In genomic region chr4:152806492-152807125, GRCh38 we compare ENCODE assay signal across 18 cellular contexts. TPM values are rescaled to one million over a fixed set of nuclear protein-coding genes. Genes with fewer than 3 reads are reported as not detected.
DNase-seq lines count a peak whose midpoint lies in the region; ATAC-seq and TF ChIP-seq lines count a peak whose summit lies in the region.
"Had no signal": no experiment of that assay in that cellular context is flagged by ENCODE, and none has a peak within 500 bp of the region (broad histone marks: within the 10 kb centered on the region; RNA-seq: fewer than 3 reads in every experiment).

No MANE protein-coding gene starts in this region.

- peak overlapping the region; percentile 13 for H3K27ac Mint-ChIP-seq in activated CD8-positive, alpha-beta memory T cell treated with anti-CD3 and anti-CD28 coated beads, Interleukin-2, amount 10 ng/mL, durations not matched to agents 7 days and 5 days
- H3K27ac Mint-ChIP-seq in activated B cell treated with CpG ODN at 0.5 μM for 24 hours (peak overlapping the region; percentile 71), immature natural killer cell (peak overlapping the region in 5 of 6 donors; percentile 6 to 36 (median 18))
- H3K27ac Mint-ChIP-seq: progenitor cell of endocrine pancreas had no signal

- H3K4me1 Mint-ChIP-seq in activated CD8-positive, alpha-beta memory T cell treated with anti-CD3 and anti-CD28 coated beads, Interleukin-2, amount 10 ng/mL, durations not matched to agents 7 days and 5 days, result peaks cover 25% of the 10 kb centered on the region
- peaks cover 34% of the 10 kb centered on the region for H3K4me1 Mint-ChIP-seq in activated B cell treated with CpG ODN at 0.5 μM for 24 hours
- peaks cover 24 to 28% of the 10 kb centered on the region in 2 donors for H3K4me1 Mint-ChIP-seq in immature natural killer cell

- intact Hi-C loops in activated B cell treated with CpG ODN at 0.5 μM for 24 hours (cut with micrococcal nuclease), result no loop called here

- no peaks in the 10 kb centered on the region for H3K27me3 Mint-ChIP-seq in activated CD8-positive, alpha-beta memory T cell treated with anti-CD3 and anti-CD28 coated beads, Interleukin-2, amount 10 ng/mL, durations not matched to agents 7 days and 5 days
- H3K27me3 Mint-ChIP-seq in activated B cell treated with CpG ODN at 0.5 μM for 24 hours (no peaks in the 10 kb centered on the region), immature natural killer cell (ENCODE audit: low read depth in 3 of 3) (no peaks in the 10 kb centered on the region)
- H3K27me3 Mint-ChIP-seq: CD4-positive, CD25-positive, alpha-beta regulatory T cell; progenitor cell of endocrine pancreas had no signal

- CTCF ChIA-PET in activated CD8-positive, alpha-beta memory T cell treated with anti-CD3 and anti-CD28 coated beads, Interleukin-2, amount 10 ng/mL, durations not matched to agents 7 days and 5 days (lab: Charles Lee), result no interaction called here
- CTCF ChIA-PET in activated B cell treated with CpG ODN at 0.5 μM for 24 hours (lab: Charles Lee), result no interaction called here

- H3K9me3 Mint-ChIP-seq in activated CD8-positive, alpha-beta memory T cell treated with anti-CD3 and anti-CD28 coated beads, Interleukin-2, amount 10 ng/mL, durations not matched to agents 7 days and 5 days (ENCODE audit: low read depth), result peaks cover 9% of the 10 kb centered on the region
- H3K9me3 Mint-ChIP-seq in activated B cell treated with CpG ODN at 0.5 μM for 24 hours, result peaks cover 6% of the 10 kb centered on the region
- H3K9me3 Mint-ChIP-seq in immature natural killer cell, result no peaks in the 10 kb centered on the region

- peaks cover 27% of the 10 kb centered on the region for H3K36me3 Mint-ChIP-seq in activated CD8-positive, alpha-beta memory T cell treated with anti-CD3 and anti-CD28 coated beads, Interleukin-2, amount 10 ng/mL, durations not matched to agents 7 days and 5 days
- H3K36me3 Mint-ChIP-seq in activated B cell treated with CpG ODN at 0.5 μM for 24 hours (ENCODE audit: low read depth), result peaks cover 13% of the 10 kb centered on the region
- peaks cover 0 to 4% (median 3%) of the 10 kb centered on the region in 3 donors for H3K36me3 Mint-ChIP-seq in immature natural killer cell

- no peak overlapping the region for H3K4me3 Mint-ChIP-seq in activated CD8-positive, alpha-beta memory T cell treated with anti-CD3 and anti-CD28 coated beads, Interleukin-2, amount 10 ng/mL, durations not matched to agents 7 days and 5 days
- H3K4me3 Mint-ChIP-seq in activated B cell treated with CpG ODN at 0.5 μM for 24 hours (no peak overlapping the region), immature natural killer cell (no peak overlapping the region)
- H3K4me3 Mint-ChIP-seq: WTC11 had no signal

- ATAC-seq in activated CD8-positive, alpha-beta memory T cell treated with anti-CD3 and anti-CD28 coated beads, Interleukin-2, amount 10 ng/mL, durations not matched to agents 7 days and 5 days, result peak; percentile 47
- no peak for ATAC-seq in activated B cell treated with CpG ODN at 0.5 μM for 24 hours (ENCODE audit: low read depth)
- ATAC-seq: WTC11 had no signal

- POLR2A ChIA-PET in activated B cell treated with CpG ODN at 0.5 μM for 24 hours (lab: Charles Lee), result no interaction called here

- DNase-seq in activated CD8-positive, alpha-beta memory T cell treated with anti-CD3 and anti-CD28 coated beads, Interleukin-2, amount 10 ng/mL, durations not matched to agents 7 days and 5 days, result no peak
- DNase-seq in activated CD8-positive, alpha-beta memory T cell treated with anti-CD3 and anti-CD28 coated beads for 24 hours, result no peak
- DNase-seq in activated B cell treated with CpG ODN at 0.5 μM for 24 hours (no peak), immature natural killer cell (no peak), superior temporal gyrus (ENCODE audit: extremely low spot score) (peak; percentile 20), DMS 273 (lab: John Stamatoyannopoulos, UW; ENCODE audit: unreplicated experiment) (no peak), HuH-7.5 (ENCODE audit: low spot score) (no peak), OCI-M1 (lab: John Stamatoyannopoulos, UW) (no peak)
- DNase-seq: ACHN; activated effector memory CD4-positive, alpha-beta T cell treated with anti-CD3 and anti-CD28 coated beads, Interleukin-2, amount 50 U/mL, for 16 hours; amygdala; caudate nucleus; kidney glomerular epithelial cell; mesendoderm; SIG-M5 had no signal

- no peak for TF ChIP-seq CTCF in activated B cell treated with CpG ODN at 0.5 μM for 24 hours (IDR thresholded peaks at IDR 0.05)

RNA-seq across cellular contexts. Expression of gene ARFIP1, which starts 26.9 kb away (rescaled TPM):
- total RNA-seq in activated CD8-positive, alpha-beta memory T cell treated with anti-CD3 and anti-CD28 coated beads, Interleukin-2, amount 10 ng/mL, durations not matched to agents 7 days and 5 days, result 10 to 100 TPM; 20.1 to 25.0 TPM
- total RNA-seq in activated B cell treated with CpG ODN at 0.5 μM for 24 hours, result 16.8 and 19.5 TPM in 2 replicates
- 10 to 100 TPM; 23.2 to 31.0 (median 25.6) TPM for polyA plus RNA-seq in immature natural killer cell

RNA-seq across cellular contexts. Expression of gene TIGD4, which starts 27.1 kb away (rescaled TPM):
- total RNA-seq in activated CD8-positive, alpha-beta memory T cell treated with anti-CD3 and anti-CD28 coated beads, Interleukin-2, amount 10 ng/mL, durations not matched to agents 7 days and 5 days, result under 1 TPM; 0.40 to 0.53 TPM
- total RNA-seq in activated B cell treated with CpG ODN at 0.5 μM for 24 hours, result 0.24 and 0.44 TPM in 2 replicates
- under 1 TPM in 1 of 3 donors, not detected in 2; 0.09 TPM for polyA plus RNA-seq in immature natural killer cell

Comparison
In these comparisons a context has a peak if more than half of its experiments do, and no peak if none do; other contexts are left out.
1. H3K27ac Mint-ChIP-seq: peak in every context shown above with its lines; median percentile 71 in activated B cell treated with CpG ODN at 0.5 μM for 24 hours; 18 in immature natural killer cell; 13 in activated CD8-positive, alpha-beta memory T cell treated with anti-CD3 and anti-CD28 coated beads, Interleukin-2, amount 10 ng/mL, durations not matched to agents 7 days and 5 days.